ENCODE assay signal across 28 cellular contexts in the genomic region with DNA sequence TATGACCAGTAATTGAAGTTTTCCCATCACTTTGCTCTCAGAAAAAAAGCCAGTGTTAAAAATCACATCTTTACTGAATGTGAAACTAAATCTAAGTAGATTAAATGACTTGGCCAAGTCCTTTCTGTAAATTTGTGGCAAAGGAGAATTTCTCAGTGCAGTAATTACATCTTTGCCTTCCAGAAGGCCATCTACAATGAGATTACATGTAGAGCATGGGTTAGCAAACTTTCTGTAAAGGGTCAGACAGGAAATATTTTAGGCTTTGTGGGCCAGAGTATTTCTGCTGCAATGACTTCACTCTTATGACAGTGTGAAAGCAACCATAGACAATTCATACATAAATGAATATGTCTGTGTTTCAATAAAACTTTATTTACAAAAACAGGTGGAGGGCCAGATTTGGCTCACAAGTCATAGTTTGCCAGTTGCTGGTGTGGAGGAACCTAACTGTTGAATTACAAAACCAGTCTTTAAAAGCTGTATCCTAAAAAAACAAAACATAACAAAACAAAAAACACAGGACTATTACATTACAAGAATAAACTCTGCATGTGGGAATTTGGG.
"Had no signal": no experiment of that assay in that cellular context is flagged by ENCODE, and none has a peak within 500 bp of the region (broad histone marks: within the 10 kb centered on the region; RNA-seq: fewer than 3 reads in every experiment).

No MANE protein-coding gene starts in this region.

- H3K79me2 ChIP-seq: hepatocyte had no signal

- H2AFZ ChIP-seq: hepatocyte had no signal

- H3K27me3 ChIP-seq: hepatocyte, pancreas, stomach, testis, thyroid gland, transverse colon, upper lobe of left lung, vagina had no signal

- H3K4me2 ChIP-seq: hepatocyte had no signal

- H3K36me3 ChIP-seq: left ventricle myocardium inferior, pancreas, prostate gland, stomach, thyroid gland, transverse colon, upper lobe of left lung, vagina had no signal

- H3K9me3 ChIP-seq: left ventricle myocardium inferior, pancreas, prostate gland, stomach, testis, thyroid gland, transverse colon, upper lobe of left lung, vagina had no signal

- H3K4me3 ChIP-seq: hepatocyte, left ventricle myocardium inferior, lung, pancreas, prostate gland, skin epidermis, stomach, testis, thyroid gland, transverse colon, upper lobe of left lung, vagina had no signal

- H3K4me1 Mint-ChIP-seq: neural crest cell had no signal

- FAIRE-seq: pancreas had no signal

- H3K27ac Mint-ChIP-seq: mesothelial cell of epicardium, naive B cell, nephron had no signal

- DNase-seq: islet precursor cell; left ventricle myocardium inferior; mesendoderm; naive B cell; nucleus accumbens; pancreas; posterior cingulate gyrus; retina; right cardiac atrium; stimulated activated CD4-positive, alpha-beta T cell treated with anti-CD3 and anti-CD28 coated beads, Interleukin-12 subunit alpha, Interleukin-12 subunit beta, amount 100 ng/mL, for 4 hours; stimulated activated CD4-positive, alpha-beta T cell treated with anti-CD3 and anti-CD28 coated beads, Interleukin-15, amount 100 ng/mL, for 24 hours; stimulated activated CD4-positive, alpha-beta T cell treated with anti-CD3 and anti-CD28 coated beads, Interleukin-2, amount 100 ng/mL, for 24 hours; stimulated activated CD4-positive, alpha-beta T cell treated with anti-CD3 and anti-CD28 coated beads, Interleukin-4, amount 100 ng/mL, for 1 hour; stimulated activated naive CD4-positive, alpha-beta T cell; stomach; testis; thyroid gland; transverse colon; upper lobe of left lung had no signal

- H3K27ac ChIP-seq: hepatocyte, left ventricle myocardium inferior, pancreas, prostate gland, skin epidermis, stomach, testis, thyroid gland, transverse colon, upper lobe of left lung, vagina had no signal

- H3K9me3 Mint-ChIP-seq: mesothelial cell of epicardium, naive B cell, nephron, neural crest cell had no signal

- H3K4me3 Mint-ChIP-seq: mesothelial cell of epicardium, nephron, neural crest cell had no signal

- H3K27me3 Mint-ChIP-seq: naive B cell had no signal

- H3K4me1 ChIP-seq: pancreas, testis, transverse colon, upper lobe of left lung had no signal

- ATAC-seq: pancreas, right cardiac atrium, sciatic nerve had no signal

- H3K36me3 Mint-ChIP-seq: mesothelial cell of epicardium had no signal
